ENCODE assay signal across 20 cellular contexts in genomic region chr4:177485528-177485927, GRCh38. TPM values are rescaled to one million over a fixed set of nuclear protein-coding genes. Genes with fewer than 3 reads are reported as not detected.
DNase-seq lines count a peak whose midpoint lies in the region; ATAC-seq and TF ChIP-seq lines count a peak whose summit lies in the region.
"Had no signal": no experiment of that assay in that cellular context is flagged by ENCODE, and none has a peak within 500 bp of the region (broad histone marks: within the 10 kb centered on the region; RNA-seq: fewer than 3 reads in every experiment).

No MANE protein-coding gene starts in this region.

- no TSS peak for BruUV-seq in IMR-90 (replicated peaks; lab: Mats Ljungman, UMichigan)

- H3K27ac ChIP-seq in ACC112 (ENCODE audit: low read depth, low read length) (peak overlapping the region; percentile 79), IMR-90 (ENCODE audit: insufficient read depth, low read length) (peak overlapping the region; percentile 96; the same call in 1 of the 2 replicates)
- H3K27ac ChIP-seq: body of pancreas, hepatocyte, upper lobe of right lung had no signal

- peak overlapping the region; percentile 11; the same call in 1 of the 2 replicates for H4K5ac ChIP-seq in IMR-90 (ENCODE audit: low read depth, low read length)

- H3K9ac ChIP-seq in IMR-90 (ENCODE audit: low read depth, low read length), result no peak overlapping the region; the same call in 1 of the 2 replicates

- peak overlapping the region; percentile 87 to 90 for H4K8ac ChIP-seq in IMR-90 (ENCODE audit: low read depth in 2 of 2, low read length in 2 of 2)

- in situ Hi-C loops in IMR-90 (cut with MboI; ENCODE audit: low sequenced_read_pairs), result no loop called here

- H3K23ac ChIP-seq in IMR-90 (ENCODE audit: low read depth, low read length), result peak overlapping the region; percentile 28; the same call in 1 of the 2 replicates

- H3K9me1 ChIP-seq in IMR-90 (ENCODE audit: insufficient read depth, low read length), result peaks cover 4% of the 10 kb centered on the region; the same call in 1 of the 2 replicates

- ATAC-seq in IMR-90 (ENCODE audit: low read depth) (peak; percentile 9), HG03432 (IDR thresholded peaks at IDR 0.05; ENCODE audit: unreplicated experiment) (no peak), HG03571 (IDR thresholded peaks at IDR 0.05; ENCODE audit: unreplicated experiment) (no peak)
- ATAC-seq: body of pancreas; CD8-positive, alpha-beta T cell; GM12878; stimulated activated naive CD8-positive, alpha-beta T cell treated with anti-CD3 and anti-CD28 coated beads, Interleukin-15, amount 100 ng/mL, for 72 hours; upper lobe of right lung had no signal

- H2BK120ac ChIP-seq in IMR-90 (ENCODE audit: low read depth, low read length), result peak overlapping the region; percentile 75

- H2BK15ac ChIP-seq in IMR-90 (ENCODE audit: low read depth, low read length), result peak overlapping the region; percentile 23; the same call in 1 of the 3 replicates

- H3K4ac ChIP-seq in IMR-90 (ENCODE audit: low read depth, low read length), result peak overlapping the region; percentile 98; the same call in 1 of the 2 replicates

- no CpG with 5 or more reads among the region's 1 CpG for WGBS in IMR-90 (ENCODE audit: extremely low coverage in 2 of 2, insufficient read length in 1 of 2), 2 experiments

- H3K4me3 ChIP-seq in ACC112 (ENCODE audit: low read depth, low read length) (peak overlapping the region; percentile 50; the same call in 1 of the 2 replicates), IMR-90 (ENCODE audit: insufficient read depth, low read depth, low read length) (no peak overlapping the region)
- H3K4me3 ChIP-seq: body of pancreas, GM12878, hepatocyte, upper lobe of right lung had no signal

- H3K56ac ChIP-seq in IMR-90 (ENCODE audit: extremely low read depth, insufficient read depth, low read length), result peak overlapping the region; percentile 91

- peak overlapping the region; percentile 54 for H3K14ac ChIP-seq in IMR-90 (replicated peaks; ENCODE audit: low read depth, low read length)

- DNase-seq in IMR-90 (peak; percentile 98), astrocyte of the hippocampus (ENCODE audit: low read depth, low spot score) (peak; percentile 35), iris pigment epithelial cell (ENCODE audit: low read depth) (peak; percentile 54), SIG-M5 (lab: John Stamatoyannopoulos, UW) (no peak), NCI-H2227 (lab: John Stamatoyannopoulos, UW; ENCODE audit: unreplicated experiment) (no peak)
- DNase-seq: activated CD4-positive, alpha-beta T cell treated with anti-CD3 and anti-CD28 coated beads for 48 hours; activated naive CD4-positive, alpha-beta T cell; body of pancreas; CD8-positive, alpha-beta T cell; GDM1; NCI-H2029; NCI-H69; nephron progenitor cell; stimulated activated naive CD8-positive, alpha-beta T cell treated with anti-CD3 and anti-CD28 coated beads, Interleukin-15, amount 100 ng/mL, for 72 hours; upper lobe of right lung had no signal

- peak overlapping the region; percentile 10 for H4K91ac ChIP-seq in IMR-90 (ENCODE audit: insufficient read depth, low read depth, low read length)

- H3K4me2 ChIP-seq in IMR-90 (ENCODE audit: low read depth, low read length), result peak overlapping the region; percentile 7; the same call in 1 of the 2 replicates
- H3K4me2 ChIP-seq: hepatocyte had no signal

- no peak for TF ChIP-seq POLR2A in IMR-90 (IDR thresholded peaks at IDR 0.05; ENCODE audit: low read depth, low read length)

- dilution Hi-C loops in IMR-90 (cut with HindIII; ENCODE audit: low sequenced_read_pairs, unreplicated experiment), result no loop called here

- peak overlapping the region; percentile 69 for H2BK20ac ChIP-seq in IMR-90 (ENCODE audit: low read depth, low read length)

- H3K18ac ChIP-seq in IMR-90 (ENCODE audit: low read depth, low read length), result peak overlapping the region; percentile 63; the same call in 1 of the 2 replicates

- no peaks in the 10 kb centered on the region for H3K79me2 ChIP-seq in ACC112 (ENCODE audit: control insufficient read depth, insufficient read depth, low read length, unreplicated experiment)
- H3K79me2 ChIP-seq: hepatocyte had no signal

- no peaks in the 10 kb centered on the region for H3K9me3 ChIP-seq in IMR-90 (ENCODE audit: control insufficient read depth, insufficient read depth, low read length)
- H3K9me3 ChIP-seq: upper lobe of right lung had no signal

- H3K36me3 ChIP-seq in ACC112 (ENCODE audit: insufficient read depth, low read length), result no peaks in the 10 kb centered on the region
- H3K36me3 ChIP-seq in IMR-90 (ENCODE audit: control insufficient read depth, insufficient read depth, low read length), result no peaks in the 10 kb centered on the region
- H3K36me3 ChIP-seq: upper lobe of right lung had no signal

- POLR2A ChIA-PET in IMR-90 (lab: Charles Lee; ENCODE audit: unreplicated experiment), result no interaction called here

- H3K27me3 ChIP-seq in ACC112 (ENCODE audit: insufficient read depth, low read length), result no peaks in the 10 kb centered on the region
- H3K27me3 ChIP-seq in IMR-90 (ENCODE audit: control insufficient read depth, insufficient read depth, low read length), result no peaks in the 10 kb centered on the region
- H3K27me3 ChIP-seq: body of pancreas, hepatocyte, upper lobe of right lung had no signal

- peaks cover 0 to 3% of the 10 kb centered on the region in 2 experiments; a peak in 1 of 4 replicates for H3K79me1 ChIP-seq in IMR-90 (ENCODE audit: low read depth in 1 of 2, low read length in 2 of 2)

- peak overlapping the region; percentile 99 for H2BK5ac ChIP-seq in IMR-90 (ENCODE audit: low read depth, low read length, poor library complexity, severe bottlenecking)

- no peak for TF ChIP-seq CTCF in IMR-90 (conservative IDR thresholded peaks at IDR 0.05; ENCODE audit: low read depth, low read length)

- intact Hi-C loops in IMR-90 (cut with micrococcal nuclease), result no loop called here

- no peak overlapping the region for H2AK5ac ChIP-seq in IMR-90 (ENCODE audit: low read depth, low read length)

- CTCF ChIA-PET in IMR-90 (lab: Yijun Ruan, JAX), result no interaction called here

- no peak for TF ChIP-seq RAD21 in IMR-90 (IDR thresholded peaks at IDR 0.05; ENCODE audit: low read length)

- no peaks in the 10 kb centered on the region for H4K20me1 ChIP-seq in IMR-90 (ENCODE audit: insufficient read depth, low read length)

- H3K4me1 ChIP-seq in ACC112 (ENCODE audit: control insufficient read depth, insufficient read depth, low read length, unreplicated experiment) (peaks cover 30% of the 10 kb centered on the region), IMR-90 (ENCODE audit: control insufficient read depth, insufficient read depth, low read length) (peaks cover 14% of the 10 kb centered on the region)
- H3K4me1 ChIP-seq: body of pancreas, upper lobe of right lung had no signal

- H2AK9ac ChIP-seq in IMR-90 (replicated peaks; ENCODE audit: low read depth, low read length, poor library complexity), result no peak overlapping the region

- H2AFZ ChIP-seq in ACC112 (ENCODE audit: low read length, unreplicated experiment) (peak overlapping the region; percentile 53), IMR-90 (replicated peaks; ENCODE audit: low read length, poor library complexity) (no peak overlapping the region)
- H2AFZ ChIP-seq: hepatocyte had no signal

TF ChIP-seq in IMR-90, 13 proteins besides CTCF, POLR2A, EP300 and RAD21:
- TF ChIP-seq MAZ (IDR thresholded peaks at IDR 0.05; ENCODE audit: borderline replicate concordance, low read depth, low read length), result no peak
- TF ChIP-seq CHD1 (IDR thresholded peaks at IDR 0.05; ENCODE audit: low read depth, low read length), result no peak
- TF ChIP-seq SMC3 (IDR thresholded peaks at IDR 0.05; ENCODE audit: low read depth, low read length), result no peak
- peak; percentile 5; the same call in 1 of the 2 replicates for TF ChIP-seq CEBPB (IDR thresholded peaks at IDR 0.05; ENCODE audit: low read depth, low read length)
- TF ChIP-seq FOS (IDR thresholded peaks at IDR 0.05; ENCODE audit: low read depth, low read length), result peak; percentile 74
- TF ChIP-seq MXI1 (IDR thresholded peaks at IDR 0.05; ENCODE audit: borderline replicate concordance, low read depth, low read length), result no peak
- TF ChIP-seq MAFK (IDR thresholded peaks at IDR 0.05; ENCODE audit: low read depth, low read length), result no peak
- TF ChIP-seq BHLHE40 (IDR thresholded peaks at IDR 0.05; ENCODE audit: low read depth, low read length), result peak; percentile 31; the same call in 1 of the 2 replicates
- no peak for TF ChIP-seq NFE2L2 (IDR thresholded peaks at IDR 0.05; ENCODE audit: low read depth, low read length)
- TF ChIP-seq ELK1 (IDR thresholded peaks at IDR 0.05; ENCODE audit: borderline replicate concordance, low read depth, low read length), result no peak
- no peak for TF ChIP-seq USF2 (IDR thresholded peaks at IDR 0.05; ENCODE audit: low read depth, low read length)
- TF ChIP-seq RCOR1 (IDR thresholded peaks at IDR 0.05; ENCODE audit: insufficient replicate concordance, low read length), result no peak
- no peak; the same call in 1 of the 2 replicates for TF ChIP-seq RFX5 (IDR thresholded peaks at IDR 0.05; ENCODE audit: low read depth, low read length)

RNA-seq across cellular contexts. Expression of gene AGA, which starts 43.3 kb away (rescaled TPM):
- total RNA-seq in IMR-90 (2012; rRNA removed), result 35.8 and 38.5 TPM in 2 replicates
- polyA plus RNA-seq in IMR-90 (2012; rRNA removed), result 24.7 and 26.3 TPM in 2 replicates
- 21.4 and 27.6 TPM in 2 replicates for polyA plus RNA-seq in IMR-90 (2012; cell fraction: cytosol; rRNA removed)
- polyA plus RNA-seq in IMR-90 (2012; cell fraction: nucleus; rRNA removed; ENCODE audit: low replicate concordance), result 9.2 and 18.4 TPM in 2 replicates

Comparison
In these comparisons a context has a peak if more than half of its experiments do, and no peak if none do; other contexts are left out.
1. DNase-seq: peak in IMR-90 (single experiment), astrocyte of the hippocampus (single experiment) and iris pigment epithelial cell (single experiment); none in SIG-M5 (single experiment) and NCI-H2227 (single experiment).